In genomic region chr2:237551071-237551574, GRCh38 we compare ENCODE assay signal across 24 cellular contexts. TPM values are rescaled to one million over a fixed set of nuclear protein-coding genes. Genes with fewer than 3 reads are reported as not detected.
DNase-seq lines count a peak whose midpoint lies in the region; ATAC-seq, FAIRE-seq and TF ChIP-seq lines count a peak whose summit lies in the region.
"Had no signal": no experiment of that assay in that cellular context is flagged by ENCODE, and none has a peak within 500 bp of the region (broad histone marks: within the 10 kb centered on the region; RNA-seq: fewer than 3 reads in every experiment).

No MANE protein-coding gene starts in this region.

- no peak for FAIRE-seq in HepG2 (lab: Jason Lieb, UNC)
- FAIRE-seq: GM18507, RCC 7860 had no signal

- intact Hi-C loops in left ventricle myocardium inferior (cut with micrococcal nuclease) (no loop called here), cardiac septum (cut with DNase I) (no loop called here), HepG2 (cut with micrococcal nuclease; ENCODE audit: unreplicated experiment) (no loop called here)

- CTCF ChIA-PET in HepG2 (lab: Yijun Ruan, JAX; ENCODE audit: low intra/inter-chr PET ratio, low total read pairs), result no interaction called here

- TF ChIP-seq EP300 in HepG2 (IDR thresholded peaks at IDR 0.05; ENCODE audit: low read depth in 2 of 2, low read length in 2 of 2), result no peak
- TF ChIP-seq EP300 in HepG2 (CRISPR knock-in tag; IDR thresholded peaks at IDR 0.05; ENCODE audit: borderline replicate concordance), result no peak

- H3K36me3 ChIP-seq in left ventricle myocardium inferior (peaks cover 54% of the 10 kb centered on the region), HepG2 (replicated peaks in 1 of 2; ENCODE audit: control insufficient read depth in 1 of 2, insufficient read depth in 2 of 2, low read length in 2 of 2) (no peaks in the 10 kb centered on the region), osteoblast (ENCODE audit: insufficient read depth, low read length) (peaks cover 78% of the 10 kb centered on the region), MM.1S (replicated peaks; ENCODE audit: insufficient read depth, low read length) (no peaks in the 10 kb centered on the region)
- H3K36me3 ChIP-seq: SJSA1 had no signal

- H2AFZ ChIP-seq in HepG2 (ENCODE audit: low read length) (peak overlapping the region; percentile 33), osteoblast (ENCODE audit: low read length) (no peak overlapping the region), MM.1S (ENCODE audit: low read length) (no peak overlapping the region)

- H3K79me2 ChIP-seq in HepG2 (ENCODE audit: insufficient read depth, low read length) (no peaks in the 10 kb centered on the region), osteoblast (ENCODE audit: insufficient read depth, low read length) (no peaks in the 10 kb centered on the region), MM.1S (ENCODE audit: low read length) (no peaks in the 10 kb centered on the region)

- ATAC-seq in HepG2 (peak; percentile 53), GM19351 (IDR thresholded peaks at IDR 0.05; ENCODE audit: unreplicated experiment) (no peak)

- BruUV-seq in HepG2 (replicated peaks; lab: Mats Ljungman, UMichigan), result no TSS peak

- H3K4me1 ChIP-seq in left ventricle myocardium inferior, result no peaks in the 10 kb centered on the region
- H3K4me1 ChIP-seq in HepG2 (ENCODE audit: insufficient read depth, low read length), result peaks cover 49% of the 10 kb centered on the region
- H3K4me1 ChIP-seq in osteoblast (ENCODE audit: insufficient read depth, low read length), result no peaks in the 10 kb centered on the region
- H3K4me1 ChIP-seq in MM.1S (ENCODE audit: low read length), result no peaks in the 10 kb centered on the region

- H3K9me3 ChIP-seq in left ventricle myocardium inferior (replicated peaks) (peaks cover 14% of the 10 kb centered on the region), HepG2 (ENCODE audit: low read length) (peaks cover 7% of the 10 kb centered on the region), osteoblast (ENCODE audit: low read depth, low read length) (peaks cover 2% of the 10 kb centered on the region), MM.1S (replicated peaks; ENCODE audit: insufficient read depth, low read length) (no peaks in the 10 kb centered on the region)

- H3K4me3 ChIP-seq in left ventricle myocardium inferior (no peak overlapping the region), HepG2 (replicated peaks in 1 of 3; ENCODE audit: insufficient read depth in 1 of 3, low read depth in 2 of 3, low read length in 3 of 3) (no peak overlapping the region; a peak in 1 of 6 replicates), osteoblast (ENCODE audit: insufficient read depth, low read length) (no peak overlapping the region), MM.1S (ENCODE audit: low read length) (no peak overlapping the region)
- H3K4me3 ChIP-seq: SJSA1 had no signal

- no peaks in the 10 kb centered on the region for H3F3A ChIP-seq in MM.1S (ENCODE audit: insufficient read depth, low read length)

- TF ChIP-seq POLR2A in HepG2 (IDR thresholded peaks at IDR 0.05; ENCODE audit: insufficient read depth in 1 of 2, low read depth in 2 of 2, low read length in 2 of 2), result no peak

- TF ChIP-seq CTCF in left ventricle myocardium inferior (IDR thresholded peaks at IDR 0.05; ENCODE audit: borderline replicate concordance) (no peak), HepG2 (CRISPR knock-in tag; IDR thresholded peaks at IDR 0.05) (no peak), osteoblast (IDR thresholded peaks at IDR 0.05; ENCODE audit: extremely low read depth, low read depth, low read length) (no peak), MM.1S (IDR thresholded peaks at IDR 0.05; ENCODE audit: low read length) (no peak)

- H3K9ac ChIP-seq in HepG2 (ENCODE audit: insufficient read depth, low read depth, low read length), result no peak overlapping the region
- H3K9ac ChIP-seq in MM.1S (ENCODE audit: low read length), result no peak overlapping the region

- no peaks in the 10 kb centered on the region for H3K9me2 ChIP-seq in MM.1S (replicated peaks; ENCODE audit: insufficient read depth, low read length)

- H4K20me1 ChIP-seq in HepG2 (ENCODE audit: insufficient read depth, low read length), result no peaks in the 10 kb centered on the region
- H4K20me1 ChIP-seq in osteoblast (ENCODE audit: insufficient read depth, low read length), result no peaks in the 10 kb centered on the region
- H4K20me1 ChIP-seq in MM.1S (ENCODE audit: insufficient read depth, low read length), result no peaks in the 10 kb centered on the region

- H3K27ac ChIP-seq in left ventricle myocardium inferior (replicated peaks) (peak overlapping the region; percentile 3), HepG2 (ENCODE audit: extremely low read length, insufficient read depth, low read length) (no peak overlapping the region), osteoblast (ENCODE audit: low read depth, low read length) (no peak overlapping the region), MM.1S (ENCODE audit: low read length) (no peak overlapping the region)
- H3K27ac ChIP-seq: C4-2B, SJSA1 had no signal

- DNase-seq in left ventricle myocardium inferior (no peak), cardiac septum (ENCODE audit: low spot score) (no peak), HepG2 (ENCODE audit: low spot score) (no peak), osteoblast (ENCODE audit: insufficient read length, low spot score, missing footprints) (peak; percentile 64), UCSD-AML1 (lab: John Stamatoyannopoulos, UW; ENCODE audit: unreplicated experiment) (no peak), MM.1S (no peak)
- DNase-seq: CD8-positive, alpha-beta memory T cell; GDM1; GOT3; Karpas-422; NCI-H1417; NCI-H1694 treated with DMSO at 0.1 percent for 48 hours; NCI-H2081 treated with DMSO at 0.1 percent for 48 hours; NCI-H2171 treated with DMSO at 0.1 percent for 48 hours; NCI-H446; OCI-M1 had no signal

- POLR2A ChIA-PET in HepG2 (lab: Yijun Ruan, JAX), result no interaction called here

- WGBS in HepG2 (ENCODE audit: low lambda C conversion rate), result 12% methylated on average over 15 of the region's 16 CpGs

- no peak for TF ChIP-seq RAD21 in HepG2 (CRISPR knock-in tag; IDR thresholded peaks at IDR 0.05)

- H3K27me3 ChIP-seq in left ventricle myocardium inferior (ENCODE audit: low read depth), result no peaks in the 10 kb centered on the region
- H3K27me3 ChIP-seq in HepG2 (ENCODE audit: control insufficient read depth in 1 of 2, insufficient read depth in 2 of 2, low read length in 2 of 2), result peaks cover 7 to 34% of the 10 kb centered on the region in 2 experiments; a peak in 4 of 5 replicates
- no peaks in the 10 kb centered on the region for H3K27me3 ChIP-seq in osteoblast (ENCODE audit: insufficient read depth, low read length)
- peaks cover 15% of the 10 kb centered on the region for H3K27me3 ChIP-seq in MM.1S (replicated peaks; ENCODE audit: insufficient read depth, low read length)
- H3K27me3 ChIP-seq: SJSA1 had no signal

- in situ Hi-C loops in HepG2 (cut with HindIII; ENCODE audit: extremely low pct_ligation_motif_present, low pct_unique_long_range_greater_than_20kb), result no loop called here

- H3K4me2 ChIP-seq in HepG2 (ENCODE audit: low read depth, low read length) (peak overlapping the region; percentile 22; the same call in 1 of the 2 replicates), osteoblast (ENCODE audit: insufficient read depth, low read length) (no peak overlapping the region), MM.1S (ENCODE audit: low read depth, low read length) (no peak overlapping the region)

RNA-seq across cellular contexts. Expression of gene PRLH, which starts 15.3 kb away (rescaled TPM):
- total RNA-seq in left ventricle myocardium inferior, result not detected
- total RNA-seq in cardiac septum, result not detected
- total RNA-seq in HepG2 (2016; rRNA removed; fragmentation: Illumina TruSeq; extraction: Trizol), result not detected in 2 replicates
- total RNA-seq in HepG2 (2016; cell fraction: cytosol; rRNA removed; fragmentation: Illumina TruSeq; extraction: Trizol; ENCODE audit: low read depth), result not detected in 2 replicates
- not detected in 2 replicates for total RNA-seq in HepG2 (2016; cell fraction: insoluble cytoplasmic fraction; rRNA removed; fragmentation: Illumina TruSeq; extraction: Trizol)
- not detected in 2 replicates for total RNA-seq in HepG2 (2016; cell fraction: membrane; rRNA removed; fragmentation: Illumina TruSeq; extraction: Trizol)
- total RNA-seq in HepG2 (2016; cell fraction: nucleus; rRNA removed; fragmentation: Illumina TruSeq; extraction: Trizol), result not detected in 2 replicates
- not detected in 2 replicates for polyA plus RNA-seq in HepG2 (2011; rRNA removed)
- polyA plus RNA-seq in HepG2 (2011; cell fraction: cytosol; rRNA removed), result not detected in 2 replicates
- not detected in 2 replicates for polyA plus RNA-seq in HepG2 (2011; cell fraction: nucleus; rRNA removed)
- not detected in 2 replicates for polyA plus RNA-seq in HepG2 (2012)
- not detected in 2 replicates for polyA plus RNA-seq in HepG2 (2016; cell fraction: cytosol; fragmentation: Illumina TruSeq; extraction: Trizol; ENCODE audit: low read depth)
- polyA plus RNA-seq in HepG2 (2016; cell fraction: insoluble cytoplasmic fraction; fragmentation: Illumina TruSeq; extraction: Trizol; ENCODE audit: low read depth), result not detected in 2 replicates
- not detected in 2 replicates for polyA plus RNA-seq in HepG2 (2016; cell fraction: membrane; fragmentation: Illumina TruSeq; extraction: Trizol; ENCODE audit: low read depth)
- polyA plus RNA-seq in HepG2 (2016; cell fraction: nucleus; fragmentation: Illumina TruSeq; extraction: Trizol; ENCODE audit: insufficient read depth, low read depth), result not detected in 2 replicates
- polyA minus RNA-seq in HepG2 (2011; rRNA and poly(A)+ RNA removed; ENCODE audit: low replicate concordance), result not detected in 2 replicates
- polyA minus RNA-seq in HepG2 (2011; cell fraction: cytosol; rRNA and poly(A)+ RNA removed), result not detected in 2 replicates
- polyA minus RNA-seq in HepG2 (2011; cell fraction: nucleus; rRNA and poly(A)+ RNA removed), result not detected in 2 replicates
- not detected in 2 replicates for total RNA-seq in osteoblast
- total RNA-seq: A172; CD8-positive, alpha-beta memory T cell; Daoy; M059J; SJSA1 had no signal
- polyA plus RNA-seq: CD8-positive, alpha-beta memory T cell had no signal

RNA-seq across cellular contexts. Expression of gene RAB17, which starts 39.4 kb away (rescaled TPM):
- total RNA-seq in left ventricle myocardium inferior (4.5 TPM), cardiac septum (3.5 TPM), HepG2 (2016; rRNA removed; fragmentation: Illumina TruSeq; extraction: Trizol) (68.0 and 70.0 TPM in 2 replicates), osteoblast (0.36 TPM in 1 of 2 replicates, not detected in the other)
- total RNA-seq in HepG2 (2016; cell fraction: cytosol; rRNA removed; fragmentation: Illumina TruSeq; extraction: Trizol; ENCODE audit: low read depth), result 21.0 and 21.9 TPM in 2 replicates
- total RNA-seq in HepG2 (2016; cell fraction: insoluble cytoplasmic fraction; rRNA removed; fragmentation: Illumina TruSeq; extraction: Trizol), result 67.8 and 73.3 TPM in 2 replicates
- total RNA-seq in HepG2 (2016; cell fraction: membrane; rRNA removed; fragmentation: Illumina TruSeq; extraction: Trizol), result 42.7 and 50.7 TPM in 2 replicates
- 51.2 and 64.7 TPM in 2 replicates for total RNA-seq in HepG2 (2016; cell fraction: nucleus; rRNA removed; fragmentation: Illumina TruSeq; extraction: Trizol)
- 124 and 141 TPM in 2 replicates for polyA plus RNA-seq in HepG2 (2011; rRNA removed)
- polyA plus RNA-seq in HepG2 (2011; cell fraction: cytosol; rRNA removed), result 66.2 and 82.5 TPM in 2 replicates
- polyA plus RNA-seq in HepG2 (2011; cell fraction: nucleus; rRNA removed), result 477 and 514 TPM in 2 replicates
- 189 and 204 TPM in 2 replicates for polyA plus RNA-seq in HepG2 (2012)
- polyA plus RNA-seq in HepG2 (2016; cell fraction: cytosol; fragmentation: Illumina TruSeq; extraction: Trizol; ENCODE audit: low read depth), result 14.6 and 16.8 TPM in 2 replicates
- polyA plus RNA-seq in HepG2 (2016; cell fraction: insoluble cytoplasmic fraction; fragmentation: Illumina TruSeq; extraction: Trizol; ENCODE audit: low read depth), result 53.0 and 54.7 TPM in 2 replicates
- 27.1 and 29.9 TPM in 2 replicates for polyA plus RNA-seq in HepG2 (2016; cell fraction: membrane; fragmentation: Illumina TruSeq; extraction: Trizol; ENCODE audit: low read depth)
- polyA plus RNA-seq in HepG2 (2016; cell fraction: nucleus; fragmentation: Illumina TruSeq; extraction: Trizol; ENCODE audit: insufficient read depth, low read depth), result 145 and 160 TPM in 2 replicates
- 4.6 and 63.9 TPM in 2 replicates for polyA minus RNA-seq in HepG2 (2011; rRNA and poly(A)+ RNA removed; ENCODE audit: low replicate concordance)
- 23.6 and 25.7 TPM in 2 replicates for polyA minus RNA-seq in HepG2 (2011; cell fraction: cytosol; rRNA and poly(A)+ RNA removed)
- 126 and 135 TPM in 2 replicates for polyA minus RNA-seq in HepG2 (2011; cell fraction: nucleus; rRNA and poly(A)+ RNA removed)
- total RNA-seq: CD8-positive, alpha-beta memory T cell had no signal
- polyA plus RNA-seq: CD8-positive, alpha-beta memory T cell had no signal
